ENCODE assay signal across 16 cellular contexts in genomic region chr16:11263737-11264136, GRCh38. TPM values are rescaled to one million over a fixed set of nuclear protein-coding genes. Genes with fewer than 3 reads are reported as not detected.
DNase-seq lines count a peak whose midpoint lies in the region; ATAC-seq lines count a peak whose summit lies in the region.
"Had no signal": no experiment of that assay in that cellular context is flagged by ENCODE, and none has a peak within 500 bp of the region (broad histone marks: within the 10 kb centered on the region; RNA-seq: fewer than 3 reads in every experiment).

No MANE protein-coding gene starts in this region.

- no peaks in the 10 kb centered on the region for H3K36me3 Mint-ChIP-seq in IgD-negative memory B cell
- peaks cover 4% of the 10 kb centered on the region for H3K36me3 Mint-ChIP-seq in stimulated activated effector memory CD8-positive, alpha-beta T cell treated with anti-CD3 and anti-CD28 coated beads, Interleukin-12 subunit alpha, Interleukin-12 subunit beta, amount 100 ng/mL, for 72 hours
- H3K36me3 Mint-ChIP-seq: neural progenitor cell had no signal

- ATAC-seq in stimulated activated effector memory CD8-positive, alpha-beta T cell treated with anti-CD3 and anti-CD28 coated beads, Interleukin-12 subunit alpha, Interleukin-12 subunit beta, amount 100 ng/mL, for 72 hours, result peak; percentile 92
- ATAC-seq: foreskin keratinocyte, HCT116 had no signal

- H3K4me3 Mint-ChIP-seq in IgD-negative memory B cell, result peak overlapping the region in 1 of 4 donors; percentile 2
- H3K4me3 Mint-ChIP-seq in stimulated activated effector memory CD8-positive, alpha-beta T cell treated with anti-CD3 and anti-CD28 coated beads, Interleukin-12 subunit alpha, Interleukin-12 subunit beta, amount 100 ng/mL, for 72 hours, result peak overlapping the region; percentile 30
- H3K4me3 Mint-ChIP-seq: neural progenitor cell had no signal

- H3K9me3 Mint-ChIP-seq in IgD-negative memory B cell, result no peaks in the 10 kb centered on the region
- no peaks in the 10 kb centered on the region for H3K9me3 Mint-ChIP-seq in stimulated activated effector memory CD8-positive, alpha-beta T cell treated with anti-CD3 and anti-CD28 coated beads, Interleukin-12 subunit alpha, Interleukin-12 subunit beta, amount 100 ng/mL, for 72 hours
- H3K9me3 Mint-ChIP-seq: neural progenitor cell had no signal

- H3K27ac Mint-ChIP-seq in IgD-negative memory B cell, result peak overlapping the region in 2 of 3 donors; percentile 6 to 21
- peak overlapping the region; percentile 53 for H3K27ac Mint-ChIP-seq in stimulated activated effector memory CD8-positive, alpha-beta T cell treated with anti-CD3 and anti-CD28 coated beads, Interleukin-12 subunit alpha, Interleukin-12 subunit beta, amount 100 ng/mL, for 72 hours
- H3K27ac Mint-ChIP-seq: neural progenitor cell had no signal

- peak; percentile 65 to 79 for DNase-seq in activated CD4-positive, alpha-beta T cell treated with anti-CD3 and anti-CD28 coated beads, Interleukin-2, amount 50 U/mL, for 48 hours
- DNase-seq in central memory CD4-positive, alpha-beta T cell, result peak; percentile 63
- peak in 1 of 2 donors; percentile 81 for DNase-seq in stimulated activated effector memory CD8-positive, alpha-beta T cell treated with anti-CD3 and anti-CD28 coated beads, Interleukin-12 subunit alpha, Interleukin-12 subunit beta, amount 100 ng/mL, for 72 hours (ENCODE audit: low spot score in 2 of 2)
- DNase-seq in NCI-H69 (lab: John Stamatoyannopoulos, UW), result no peak
- no peak for DNase-seq in H4 (ENCODE audit: low spot score)
- no peak for DNase-seq in GDM1 (lab: John Stamatoyannopoulos, UW)
- no peak for DNase-seq in SKM-1 (lab: John Stamatoyannopoulos, UW; ENCODE audit: unreplicated experiment)
- DNase-seq: Caco-2, foreskin keratinocyte, Karpas-422, T1000 had no signal

- H3K4me1 Mint-ChIP-seq in IgD-negative memory B cell, result peaks cover 5 to 19% (median 17%) of the 10 kb centered on the region in 3 donors
- peaks cover 32% of the 10 kb centered on the region for H3K4me1 Mint-ChIP-seq in stimulated activated effector memory CD8-positive, alpha-beta T cell treated with anti-CD3 and anti-CD28 coated beads, Interleukin-12 subunit alpha, Interleukin-12 subunit beta, amount 100 ng/mL, for 72 hours
- H3K4me1 Mint-ChIP-seq: neural progenitor cell had no signal

- no peaks in the 10 kb centered on the region for H3K27me3 Mint-ChIP-seq in IgD-negative memory B cell

RNA-seq across cellular contexts. Expression of gene TNP2, which starts 5.4 kb away (rescaled TPM):
- not detected for polyA plus RNA-seq in IgD-negative memory B cell
- total RNA-seq in H4 (2014; rRNA removed; shearing (Covaris generic)), result not detected in 2 replicates
- total RNA-seq: Caco-2, foreskin keratinocyte, kidney epithelial cell, skeletal muscle tissue had no signal
- polyA plus RNA-seq: foreskin keratinocyte had no signal

RNA-seq across cellular contexts. Expression of gene SOCS1, which starts 7.7 kb away (rescaled TPM):
- polyA plus RNA-seq in IgD-negative memory B cell, result 39.1 TPM
- total RNA-seq in H4 (2014; rRNA removed; shearing (Covaris generic)), result 0.39 and 1.3 TPM in 2 replicates

RNA-seq across cellular contexts. Expression of gene PRM3, which starts 9.7 kb away (rescaled TPM):
- polyA plus RNA-seq in IgD-negative memory B cell, result not detected
- total RNA-seq in H4 (2014; rRNA removed; shearing (Covaris generic)), result not detected in 2 replicates
- total RNA-seq: Caco-2, foreskin keratinocyte, kidney epithelial cell, skeletal muscle tissue had no signal
- polyA plus RNA-seq: foreskin keratinocyte had no signal

RNA-seq across cellular contexts. Expression of gene PRM2, which starts 12.5 kb away (rescaled TPM):
- polyA plus RNA-seq in IgD-negative memory B cell, result not detected
- not detected in 2 replicates for total RNA-seq in H4 (2014; rRNA removed; shearing (Covaris generic))
- total RNA-seq: Caco-2, foreskin keratinocyte, kidney epithelial cell, skeletal muscle tissue had no signal
- polyA plus RNA-seq: foreskin keratinocyte had no signal

RNA-seq across cellular contexts. Expression of gene PRM1, which starts 17.4 kb away (rescaled TPM):
- polyA plus RNA-seq in IgD-negative memory B cell, result not detected
- total RNA-seq in H4 (2014; rRNA removed; shearing (Covaris generic)), result not detected in 2 replicates
- total RNA-seq: Caco-2, foreskin keratinocyte, kidney epithelial cell, skeletal muscle tissue had no signal
- polyA plus RNA-seq: foreskin keratinocyte had no signal

Comparison
In these comparisons a context has a peak if more than half of its experiments do, and no peak if none do; other contexts are left out.
1. DNase-seq: peak in activated CD4-positive, alpha-beta T cell treated with anti-CD3 and anti-CD28 coated beads, Interleukin-2, amount 50 U/mL, for 48 hours (2 of 2) and central memory CD4-positive, alpha-beta T cell (single experiment); none in NCI-H69 (single experiment), H4 (single experiment), GDM1 (single experiment) and SKM-1 (single experiment).